In the genomic region with DNA sequence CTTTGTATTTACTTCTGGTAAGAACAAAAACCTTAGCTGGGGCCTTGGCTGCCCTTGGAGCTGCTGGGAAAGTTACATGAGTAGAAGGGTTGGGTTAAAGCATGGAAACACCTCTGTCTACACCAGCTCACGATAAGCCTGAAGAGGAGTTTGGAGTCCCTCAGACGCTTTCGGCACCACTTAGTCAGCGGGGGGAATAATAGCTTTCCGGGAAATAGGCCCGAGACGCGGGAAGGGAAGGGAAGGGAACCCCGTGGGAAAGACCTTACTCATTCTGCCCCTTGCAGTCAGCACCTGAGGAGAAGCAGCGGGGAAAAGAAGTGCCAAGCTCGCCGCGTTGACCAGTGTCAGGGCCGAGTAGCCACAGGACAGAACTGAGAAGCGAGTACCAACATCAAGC, we compare ENCODE assay signal across 22 cellular contexts.
"Had no signal": no experiment of that assay in that cellular context is flagged by ENCODE, and none has a peak within 500 bp of the region (broad histone marks: within the 10 kb centered on the region; RNA-seq: fewer than 3 reads in every experiment).

No MANE protein-coding gene starts in this region.

- H3K36me3 Mint-ChIP-seq: memory B cell; natural killer cell treated with Interleukin-12 subunit alpha and Interleukin-12 subunit beta and Interleukin-15 and Interleukin-18, amount 100 ng/mL, for 72 hours; stimulated activated naive B cell treated with anti-CD40 and anti-IgM and Interleukin-4, amounts not matched to agents 10 μg/mL and 1 μg/mL and 100 μg/mL, for 72 hours; type B pancreatic cell had no signal

- H3K4me3 ChIP-seq: dorsolateral prefrontal cortex, esophagus squamous epithelium, hepatocyte, left ventricle myocardium inferior, lower lobe of right lung, skin epidermis, stomach, uterus had no signal

- ATAC-seq: foreskin keratinocyte; lower lobe of right lung; natural killer cell treated with Interleukin-12 subunit alpha and Interleukin-12 subunit beta and Interleukin-15 and Interleukin-18, amount 100 ng/mL, for 72 hours; sciatic nerve; stimulated activated naive B cell treated with anti-CD40 and anti-IgM and Interleukin-4, amounts not matched to agents 10 μg/mL and 1 μg/mL and 100 μg/mL, for 72 hours had no signal

- H3K27ac ChIP-seq: dorsolateral prefrontal cortex, epithelial cell of prostate, esophagus squamous epithelium, foreskin keratinocyte, hepatocyte, left ventricle myocardium inferior, lower lobe of right lung, skin epidermis, stomach, uterus had no signal

- H3K9me3 ChIP-seq: esophagus squamous epithelium, left ventricle myocardium inferior, lower lobe of right lung, stomach, uterus had no signal

- H3K9me3 Mint-ChIP-seq: central memory CD8-positive, alpha-beta T cell; memory B cell; natural killer cell treated with Interleukin-12 subunit alpha and Interleukin-12 subunit beta and Interleukin-15 and Interleukin-18, amount 100 ng/mL, for 72 hours; stimulated activated naive B cell treated with anti-CD40 and anti-IgM and Interleukin-4, amounts not matched to agents 10 μg/mL and 1 μg/mL and 100 μg/mL, for 72 hours; type B pancreatic cell had no signal

- H3K27me3 Mint-ChIP-seq: central memory CD8-positive, alpha-beta T cell had no signal

- H3K27ac Mint-ChIP-seq: memory B cell; natural killer cell treated with Interleukin-12 subunit alpha and Interleukin-12 subunit beta and Interleukin-15 and Interleukin-18, amount 100 ng/mL, for 72 hours; stimulated activated naive B cell treated with anti-CD40 and anti-IgM and Interleukin-4, amounts not matched to agents 10 μg/mL and 1 μg/mL and 100 μg/mL, for 72 hours; type B pancreatic cell had no signal

- DNase-seq: cortex of kidney; effector memory CD4-positive, alpha-beta T cell; esophagus squamous epithelium; foreskin keratinocyte; left ventricle myocardium inferior; lower lobe of right lung; midbrain; stimulated activated CD4-positive, alpha-beta T cell treated with anti-CD3 and anti-CD28 coated beads, Interleukin-2, amount 100 ng/mL, for 24 hours; stimulated activated CD4-positive, alpha-beta T cell treated with anti-CD3 and anti-CD28 coated beads, Interleukin-4, amount 100 ng/mL, for 4 hours; stimulated activated naive B cell treated with anti-CD40 and anti-IgM and Interleukin-4, amounts not matched to agents 10 μg/mL and 1 μg/mL and 100 μg/mL, for 72 hours; stomach; substantia nigra; uterus had no signal

- H3K4me1 Mint-ChIP-seq: central memory CD8-positive, alpha-beta T cell had no signal

- H3K4me1 ChIP-seq: foreskin keratinocyte, left ventricle myocardium inferior, lower lobe of right lung, stomach, uterus had no signal

- H3K27me3 ChIP-seq: dorsolateral prefrontal cortex, esophagus squamous epithelium, hepatocyte, stomach, uterus had no signal

- H3K4me3 Mint-ChIP-seq: central memory CD8-positive, alpha-beta T cell; memory B cell; natural killer cell treated with Interleukin-12 subunit alpha and Interleukin-12 subunit beta and Interleukin-15 and Interleukin-18, amount 100 ng/mL, for 72 hours; stimulated activated naive B cell treated with anti-CD40 and anti-IgM and Interleukin-4, amounts not matched to agents 10 μg/mL and 1 μg/mL and 100 μg/mL, for 72 hours; type B pancreatic cell had no signal

- H3K36me3 ChIP-seq: esophagus squamous epithelium, left ventricle myocardium inferior, lower lobe of right lung, stomach, uterus had no signal
